ENCODE assay signal across 25 cellular contexts in genomic region chr20:60782959-60783625, GRCh38.
DNase-seq lines count a peak whose midpoint lies in the region; ATAC-seq, FAIRE-seq and TF ChIP-seq lines count a peak whose summit lies in the region.
"Had no signal": no experiment of that assay in that cellular context is flagged by ENCODE, and none has a peak within 500 bp of the region (broad histone marks: within the 10 kb centered on the region; RNA-seq: fewer than 3 reads in every experiment).

No MANE protein-coding gene starts in this region.

- H2BK12ac ChIP-seq in H1 (ENCODE audit: low read depth, low read length) (0 out of 2 replicates have a peak overlapping the region, but pooled peaks have one; percentile 70), neuronal stem cell (ENCODE audit: low read length) (no peak overlapping the region)

- no peak for TF ChIP-seq POLR2A in H1 (IDR thresholded peaks at IDR 0.05; ENCODE audit: control extremely low read depth in 1 of 2, low read depth in 2 of 2, low read length in 2 of 2)

- H3K27ac ChIP-seq in BLaER1 (no peak overlapping the region), H1 (ENCODE audit: low read depth, low read length) (no peak overlapping the region), neuronal stem cell (replicated peaks; ENCODE audit: low read length) (no peak overlapping the region), pancreas (no peak overlapping the region)
- H3K27ac ChIP-seq in BLaER1 treated with 17β-estradiol and CSF1 and Interleukin-3, amounts not matched to agents 10 nM and 100 nM, result no peak overlapping the region

- H4K20me1 ChIP-seq in BLaER1, result no peaks in the 10 kb centered on the region
- no peaks in the 10 kb centered on the region for H4K20me1 ChIP-seq in BLaER1 treated with 17β-estradiol and CSF1 and Interleukin-3, amounts not matched to agents 10 nM and 100 nM
- peaks cover 0 to 2% of the 10 kb centered on the region in 2 experiments for H4K20me1 ChIP-seq in H1 (replicated peaks in 1 of 2; ENCODE audit: control insufficient read depth in 1 of 2, insufficient read depth in 2 of 2, low read length in 2 of 2)

- peaks cover 2% of the 10 kb centered on the region; the same call in 1 of the 2 replicates for H3K23me2 ChIP-seq in H1 (ENCODE audit: low read depth, low read length)

- H4K8ac ChIP-seq in H1 (ENCODE audit: extremely low read depth, insufficient read depth, low read length) (no peak overlapping the region), neuronal stem cell (ENCODE audit: low read depth, low read length) (no peak overlapping the region)

- no peaks in the 10 kb centered on the region for H3K79me1 ChIP-seq in H1 (ENCODE audit: low read depth, low read length)
- no peaks in the 10 kb centered on the region for H3K79me1 ChIP-seq in neuronal stem cell (ENCODE audit: low read depth, low read length)

- H3K18ac ChIP-seq in H1 (ENCODE audit: extremely low read depth, low read length), result no peak overlapping the region
- no peak overlapping the region for H3K18ac ChIP-seq in neuronal stem cell (ENCODE audit: low read length)

- intact Hi-C loops in pancreas (cut with DNase I), result no loop called here

- H2BK15ac ChIP-seq in H1 (ENCODE audit: low read length), result peak overlapping the region; percentile 95; the same call in 1 of the 2 replicates
- no peak overlapping the region for H2BK15ac ChIP-seq in neuronal stem cell (ENCODE audit: low read length)

- WGBS in H1 (ENCODE audit: extremely low coverage in 1 of 2, insufficient coverage in 1 of 2, insufficient read length in 1 of 2, insufficient replicate concordance in 2 of 2, low coverage in 1 of 2, low lambda C conversion rate in 2 of 2, missing lambda C conversion rate in 1 of 2), 2 experiments, result 95% methylated on average over 7 of the region's 7 CpGs; no CpG with 5 or more reads in 1 of the 2 experiments
- WGBS in neuronal stem cell (ENCODE audit: extremely low coverage in 2 of 2, insufficient read length in 2 of 2, insufficient replicate concordance in 1 of 2), 2 donors, result no CpG with 5 or more reads among the region's 7 CpGs
- WGBS in pancreas, 2 donors, result 79 to 81% methylated on average over 7 of the region's 7 CpGs

- H2BK5ac ChIP-seq in H1 (ENCODE audit: low read depth, low read length), result no peak overlapping the region
- no peak overlapping the region for H2BK5ac ChIP-seq in neuronal stem cell (ENCODE audit: low read length)

- FAIRE-seq in H1 (lab: Jason Lieb, UNC) (peak; percentile 42), pancreas (lab: Jason Lieb, UNC) (no peak)
- FAIRE-seq: A204.1, G401.6, GM12891, GM18507 had no signal

- H2BK20ac ChIP-seq in H1 (ENCODE audit: low read length), result 0 out of 2 replicates have a peak overlapping the region, but pooled peaks have one; percentile 52

- CTCF ChIA-PET in H1 (lab: Charles Lee; ENCODE audit: partially characterized antibody), result no interaction called here

- no peak for TF ChIP-seq CTCF in H1 (IDR thresholded peaks at IDR 0.05; ENCODE audit: control extremely low read depth in 1 of 3, insufficient read depth in 1 of 3, low read depth in 1 of 3, low read length in 3 of 3)
- no peak for TF ChIP-seq CTCF in pancreas (IDR thresholded peaks at IDR 0.05)

- TF ChIP-seq RAD21 in H1 (IDR thresholded peaks at IDR 0.05 in 1 of 2, conservative IDR thresholded peaks at IDR 0.05 in 1 of 2; ENCODE audit: low read depth in 2 of 2, low read length in 2 of 2), result no peak

- no peak overlapping the region for H3K23ac ChIP-seq in H1 (ENCODE audit: insufficient read length)
- no peak overlapping the region for H3K23ac ChIP-seq in neuronal stem cell (ENCODE audit: low read depth, low read length, poor library complexity)

- H3K14ac ChIP-seq in H1 (ENCODE audit: insufficient read length), result no peak overlapping the region
- H3K14ac ChIP-seq in neuronal stem cell (ENCODE audit: low read length), result no peak overlapping the region

- no peak overlapping the region for H4K5ac ChIP-seq in H1 (ENCODE audit: insufficient read length, low read depth, low read length)

- H3K36me3 ChIP-seq in BLaER1 (no peaks in the 10 kb centered on the region), H1 (ENCODE audit: control insufficient read depth in 2 of 4, insufficient read depth in 4 of 4, low read length in 3 of 4) (no peaks in the 10 kb centered on the region; a peak in 1 of 8 replicates), neuronal stem cell (replicated peaks in 1 of 2; ENCODE audit: control insufficient read depth in 2 of 2, insufficient read depth in 2 of 2, low read length in 2 of 2) (no peaks in the 10 kb centered on the region), pancreas (no peaks in the 10 kb centered on the region)
- H3K36me3 ChIP-seq in BLaER1 treated with 17β-estradiol and CSF1 and Interleukin-3, amounts not matched to agents 10 nM and 100 nM, result no peaks in the 10 kb centered on the region
- H3K36me3 ChIP-seq: BE2C had no signal

- H2AFZ ChIP-seq in H1 (ENCODE audit: low read length) (no peak overlapping the region), neuronal stem cell (ENCODE audit: low read length) (no peak overlapping the region)

- H2BK120ac ChIP-seq in H1 (replicated peaks; ENCODE audit: low read depth, low read length), result no peak overlapping the region
- H2BK120ac ChIP-seq in neuronal stem cell (ENCODE audit: low read depth, low read length), result no peak overlapping the region

- peaks cover 20% of the 10 kb centered on the region for H3K4me1 ChIP-seq in BLaER1
- H3K4me1 ChIP-seq in BLaER1 treated with 17β-estradiol and CSF1 and Interleukin-3, amounts not matched to agents 10 nM and 100 nM, result peaks cover 0 to 30% (median 18%) of the 10 kb centered on the region in 10 experiments; a peak in 15 of 20 replicates
- peaks cover 0 to 3% (median 1%) of the 10 kb centered on the region in 4 experiments; a peak in 3 of 7 replicates for H3K4me1 ChIP-seq in H1 (replicated peaks in 1 of 4; ENCODE audit: control insufficient read depth in 3 of 4, insufficient read depth in 4 of 4, low read length in 3 of 4)
- peaks cover 0 to 1% of the 10 kb centered on the region in 2 donors for H3K4me1 ChIP-seq in neuronal stem cell (ENCODE audit: control insufficient read depth in 2 of 2, insufficient read depth in 1 of 2, low read depth in 1 of 2, low read length in 2 of 2)
- no peaks in the 10 kb centered on the region for H3K4me1 ChIP-seq in pancreas
- H3K4me1 ChIP-seq: BE2C had no signal

- TF ChIP-seq EP300 in H1 (IDR thresholded peaks at IDR 0.05; ENCODE audit: borderline replicate concordance in 1 of 2, low read depth in 2 of 2, low read length in 2 of 2), result no peak

- no peak for DNase-seq in H1 (ENCODE audit: low read depth in 1 of 2, low spot score in 2 of 2)
- no peak for DNase-seq in neuronal stem cell (ENCODE audit: low spot score)
- DNase-seq in DMS53 treated with DMSO at 0.1 percent for 48 hours (lab: John Stamatoyannopoulos, UW; ENCODE audit: unreplicated experiment), result no peak
- no peak for DNase-seq in pancreas
- DNase-seq: 8988T; ACHN; BE2C; C1 segment of cervical spinal cord; CD4-positive, alpha-beta memory T cell; CD4-positive, CD25-positive, alpha-beta regulatory T cell; CD8-positive, alpha-beta memory T cell; COR-L47; DMS 273 treated with DMSO at 0.1 percent for 48 hours; DMS153; DMS53; DMS79 treated with DMSO at 0.1 percent for 48 hours; GF-D8 had no signal

- H3K9ac ChIP-seq in BLaER1, result no peak overlapping the region
- H3K9ac ChIP-seq in BLaER1 treated with 17β-estradiol and CSF1 and Interleukin-3, amounts not matched to agents 10 nM and 100 nM, result no peak overlapping the region
- H3K9ac ChIP-seq in H1 (replicated peaks in 1 of 4; ENCODE audit: extremely low read depth in 1 of 4, low read depth in 3 of 4, low read length in 3 of 4), result no peak overlapping the region
- H3K9ac ChIP-seq in neuronal stem cell (ENCODE audit: low read depth, low read length, poor library complexity), result no peak overlapping the region

- H2AK5ac ChIP-seq in H1 (ENCODE audit: low read depth, low read length), result no peak overlapping the region; the same call in 1 of the 2 replicates
- no peak overlapping the region for H2AK5ac ChIP-seq in neuronal stem cell (ENCODE audit: low read depth, low read length)

- H3K4me3 ChIP-seq in BLaER1 (no peak overlapping the region), H1 (ENCODE audit: extremely low read depth in 1 of 4, insufficient read depth in 2 of 4, low read depth in 3 of 4, low read length in 4 of 4) (no peak overlapping the region), neuronal stem cell (ENCODE audit: low read length in 2 of 2) (no peak overlapping the region), pancreas (no peak overlapping the region)
- no peak overlapping the region for H3K4me3 ChIP-seq in BLaER1 treated with 17β-estradiol and CSF1 and Interleukin-3, amounts not matched to agents 10 nM and 100 nM

- no peaks in the 10 kb centered on the region for H3K27me3 ChIP-seq in BLaER1
- no peaks in the 10 kb centered on the region for H3K27me3 ChIP-seq in BLaER1 treated with 17β-estradiol and CSF1 and Interleukin-3, amounts not matched to agents 10 nM and 100 nM
- H3K27me3 ChIP-seq in H1 (replicated peaks in 1 of 4; ENCODE audit: control insufficient read depth in 3 of 4, extremely low read depth in 1 of 4, insufficient read depth in 3 of 4, low read length in 3 of 4), result no peaks in the 10 kb centered on the region; a peak in 1 of 7 replicates
- H3K27me3 ChIP-seq in neuronal stem cell (ENCODE audit: control insufficient read depth in 3 of 3, insufficient read depth in 3 of 3, low read depth in 1 of 3, low read length in 3 of 3), result no peaks in the 10 kb centered on the region
- H3K27me3 ChIP-seq in pancreas, result peaks cover 0 to 6% (median 2%) of the 10 kb centered on the region in 4 donors
- H3K27me3 ChIP-seq: BE2C had no signal

- H3K4ac ChIP-seq in H1 (replicated peaks; ENCODE audit: insufficient read length, low read depth, low read length) (no peak overlapping the region), neuronal stem cell (ENCODE audit: low read length) (no peak overlapping the region)

- no peaks in the 10 kb centered on the region for H3K79me2 ChIP-seq in H1 (ENCODE audit: control insufficient read depth in 1 of 2, insufficient read depth in 2 of 2, low read length in 2 of 2)

- H3K4me2 ChIP-seq in BLaER1, result peak overlapping the region; percentile 47
- peak overlapping the region in 7 of 11 experiments; percentile 12 to 64 (median 38); a peak in 13 of 22 replicates for H3K4me2 ChIP-seq in BLaER1 treated with 17β-estradiol and CSF1 and Interleukin-3, amounts not matched to agents 10 nM and 100 nM
- no peak overlapping the region for H3K4me2 ChIP-seq in H1 (ENCODE audit: insufficient read depth in 1 of 2, low read depth in 2 of 2, low read length in 2 of 2)
- no peak overlapping the region for H3K4me2 ChIP-seq in neuronal stem cell (ENCODE audit: insufficient read depth, low read length, poor library complexity, severe bottlenecking)

- POLR2A ChIA-PET in H1 (lab: Charles Lee; ENCODE audit: partially characterized antibody), result no interaction called here

- peaks cover 8% of the 10 kb centered on the region for H3K9me3 ChIP-seq in BLaER1
- peaks cover 0 to 10% (median 8%) of the 10 kb centered on the region in 11 experiments; a peak in 13 of 22 replicates for H3K9me3 ChIP-seq in BLaER1 treated with 17β-estradiol and CSF1 and Interleukin-3, amounts not matched to agents 10 nM and 100 nM (replicated peaks in 1 of 11)
- peaks cover 0 to 7% of the 10 kb centered on the region in 2 experiments; a peak in 3 of 4 replicates for H3K9me3 ChIP-seq in H1 (ENCODE audit: insufficient read depth in 2 of 2, low read depth in 1 of 2, low read length in 1 of 2)
- no peaks in the 10 kb centered on the region for H3K9me3 ChIP-seq in neuronal stem cell (replicated peaks in 1 of 2; ENCODE audit: control insufficient read depth in 2 of 2, insufficient read depth in 1 of 2, low read depth in 1 of 2, low read length in 2 of 2)
- no peaks in the 10 kb centered on the region for H3K9me3 ChIP-seq in pancreas

- H3K56ac ChIP-seq in H1 (replicated peaks; ENCODE audit: insufficient read length, low read depth, low read length), result no peak overlapping the region

- H4K91ac ChIP-seq in H1 (replicated peaks; ENCODE audit: insufficient read length, low read length) (no peak overlapping the region), neuronal stem cell (ENCODE audit: low read depth, low read length, poor library complexity) (peak overlapping the region; percentile 61)

- ATAC-seq in GM18498 (IDR thresholded peaks at IDR 0.05; ENCODE audit: unreplicated experiment) (no peak), pancreas (no peak), HG02763 (IDR thresholded peaks at IDR 0.05; ENCODE audit: unreplicated experiment) (no peak)

Comparison
In these comparisons a context has a peak if more than half of its experiments do, and no peak if none do; other contexts are left out.
1. H3K4me2 ChIP-seq: peak in BLaER1 (single experiment) and BLaER1 treated with 17β-estradiol and CSF1 and Interleukin-3, amounts not matched to agents 10 nM and 100 nM (7 of 11); none in H1 (0 of 2) and neuronal stem cell (single experiment).